Comparison of ENCODE assay signal across 8 cellular contexts in the genomic region with DNA sequence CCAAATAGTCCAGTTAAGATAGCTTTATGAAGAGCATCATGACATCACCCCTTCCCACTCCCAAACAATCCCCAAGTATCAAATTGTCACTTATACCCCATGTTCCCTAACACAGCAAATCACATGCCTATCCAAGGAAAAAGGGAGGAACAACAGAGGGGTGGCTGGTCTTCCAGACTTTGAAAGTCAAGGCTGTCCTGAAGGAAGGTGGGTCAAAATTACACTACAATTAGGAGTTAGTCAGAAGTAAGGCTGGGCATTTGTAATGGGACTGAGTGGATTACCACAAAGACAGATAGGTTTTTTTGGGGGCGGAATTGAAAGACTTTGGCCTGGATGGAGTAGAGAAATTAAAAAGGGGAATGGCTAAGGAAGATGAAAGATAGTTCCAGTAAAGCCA. TPM values are rescaled to one million over a fixed set of nuclear protein-coding genes. Genes with fewer than 3 reads are reported as not detected.
"Had no signal": no experiment of that assay in that cellular context is flagged by ENCODE, and none has a peak within 500 bp of the region (broad histone marks: within the 10 kb centered on the region; RNA-seq: fewer than 3 reads in every experiment).

No MANE protein-coding gene starts in this region.

- H3K4me3 ChIP-seq: GM23338 had no signal

- H3K4me3 Mint-ChIP-seq: GM23338, H9, IgD-negative memory B cell had no signal

- H3K4me1 Mint-ChIP-seq: GM23338, H9 had no signal

- H3K36me3 Mint-ChIP-seq: IgD-negative memory B cell had no signal

- H3K9me3 Mint-ChIP-seq: IgD-negative memory B cell had no signal

- H3K27ac Mint-ChIP-seq: GM23338, H9, IgD-negative memory B cell had no signal

- H3K4me2 ChIP-seq: GM23338 had no signal

- DNase-seq: HCEC 1CT had no signal

- H2AFZ ChIP-seq: GM23338 had no signal

- FAIRE-seq: H1, H54, HTR-8/SVneo had no signal

RNA-seq across cellular contexts. Expression of a gene that starts 5.9 kb away (rescaled TPM):
- total RNA-seq: GM23338, HT-29 had no signal
- polyA plus RNA-seq: GM23338, IgD-negative memory B cell had no signal

RNA-seq across cellular contexts. Expression of a gene that starts 33.1 kb away (rescaled TPM):
- total RNA-seq: GM23338, HT-29 had no signal
- polyA plus RNA-seq: GM23338, IgD-negative memory B cell had no signal

RNA-seq across cellular contexts. Expression of a gene that starts 44.6 kb away (rescaled TPM):
- total RNA-seq: HT-29 had no signal
